ENCODE assay signal across 16 cellular contexts in genomic region chr4:115126487-115126886, GRCh38. TPM values are rescaled to one million over a fixed set of nuclear protein-coding genes. Genes with fewer than 3 reads are reported as not detected.
"Had no signal": no experiment of that assay in that cellular context is flagged by ENCODE, and none has a peak within 500 bp of the region (broad histone marks: within the 10 kb centered on the region; RNA-seq: fewer than 3 reads in every experiment).

No MANE protein-coding gene starts in this region.

- H3K4me3 ChIP-seq: coronary artery, lung had no signal

- DNase-seq: activated CD4-positive, alpha-beta memory T cell treated with anti-CD3 and anti-CD28 coated beads, Interleukin-2, amount 10 ng/mL, durations not matched to agents 7 days and 5 days; activated CD4-positive, alpha-beta T cell treated with anti-CD3 and anti-CD28 coated beads for 1 hour; activated gamma-delta T cell treated with Interleukin-2 at 50 U/mL for 16 hours; activated naive CD8-positive, alpha-beta T cell treated with anti-CD3 and anti-CD28 coated beads, Interleukin-2, amount 10 ng/mL, durations not matched to agents 7 days and 5 days; activated T-cell treated with anti-CD3 and anti-CD28 coated beads, Interleukin-2, amount 50 U/mL, for 48 hours; aorta; caudate nucleus; effector CD4-positive, alpha-beta T cell; foreskin melanocyte; head of caudate nucleus; left colon; naive thymus-derived CD8-positive, alpha-beta T cell; right cardiac atrium; small intestine had no signal

- H3K27ac ChIP-seq: coronary artery had no signal

RNA-seq across cellular contexts. Expression of gene NDST4, which starts 13.1 kb away (rescaled TPM):
- total RNA-seq: activated CD4-positive, alpha-beta memory T cell treated with anti-CD3 and anti-CD28 coated beads, Interleukin-2, amount 10 ng/mL, durations not matched to agents 7 days and 5 days; activated naive CD8-positive, alpha-beta T cell treated with anti-CD3 and anti-CD28 coated beads, Interleukin-2, amount 10 ng/mL, durations not matched to agents 7 days and 5 days; aorta; naive thymus-derived CD8-positive, alpha-beta T cell; right cardiac atrium had no signal
